Comparison of ENCODE assay signal across 8 cellular contexts in genomic region chr1:198465201-198466144, GRCh38.
DNase-seq lines count a peak whose midpoint lies in the region; ATAC-seq, FAIRE-seq and TF ChIP-seq lines count a peak whose summit lies in the region.

No MANE protein-coding gene starts in this region.

- H3K27me3 ChIP-seq in bronchial epithelial cell (ENCODE audit: control insufficient read depth, insufficient read depth, low read length) (no peaks in the 10 kb centered on the region), transverse colon (no peaks in the 10 kb centered on the region)

- peak; percentile 72 for ATAC-seq in HG03565 (IDR thresholded peaks at IDR 0.05; ENCODE audit: unreplicated experiment)

- peak; percentile 55 for DNase-seq in ACHN
- DNase-seq in NCI-H82 (lab: John Stamatoyannopoulos, UW): peak; percentile 77
- peak; percentile 78 for DNase-seq in bronchial epithelial cell (ENCODE audit: low read depth)
- peak; percentile 53 for DNase-seq in kidney tubule cell (ENCODE audit: low spot score)
- no peak for DNase-seq in transverse colon
- no peak for DNase-seq in NK-92 (lab: John Stamatoyannopoulos, UW; ENCODE audit: unreplicated experiment)

- FAIRE-seq in bronchial epithelial cell (lab: Jason Lieb, UNC): no peak

- peaks cover 0 to 6% (median 0%) of the 10 kb centered on the region in 4 donors for H3K4me1 ChIP-seq in transverse colon

- TF ChIP-seq POLR2A in transverse colon (IDR thresholded peaks at IDR 0.05): no peak

- H3K4me3 ChIP-seq in bronchial epithelial cell (ENCODE audit: low read depth, low read length): no peak overlapping the region
- no peak overlapping the region for H3K4me3 ChIP-seq in transverse colon

- no peak overlapping the region for H3K27ac ChIP-seq in transverse colon

- TF ChIP-seq CTCF in GM12874 (IDR thresholded peaks at IDR 0.05; ENCODE audit: insufficient read depth, low read depth, low read length): peak; percentile 47
- TF ChIP-seq CTCF in bronchial epithelial cell (IDR thresholded peaks at IDR 0.05; ENCODE audit: insufficient read depth, low read length, severe bottlenecking): peak; percentile 42
- TF ChIP-seq CTCF in transverse colon (IDR thresholded peaks at IDR 0.05): peak; percentile 49 to 56 (median 52)

- H3K36me3 ChIP-seq in bronchial epithelial cell (ENCODE audit: control insufficient read depth, insufficient read depth, low read length): no peaks in the 10 kb centered on the region
- no peaks in the 10 kb centered on the region for H3K36me3 ChIP-seq in transverse colon

- no peaks in the 10 kb centered on the region for H3K9me3 ChIP-seq in transverse colon

- TF ChIP-seq EP300 in transverse colon (IDR thresholded peaks at IDR 0.05; ENCODE audit: low read depth): no peak

- WGBS in transverse colon (ENCODE audit: low coverage in 1 of 2), 2 donors: 34 to 38% methylated on average over 3 of the region's 3 CpGs

- intact Hi-C loops in transverse colon (cut with DNase I; ENCODE audit: low total_unique reads): no loop called here

- in situ Hi-C loops in ACHN (cut with HindIII; ENCODE audit: low pct_ligation_motif_present, low pct_unique_long_range_greater_than_20kb, low sequenced_read_pairs): no loop called here
- in situ Hi-C loops in transverse colon (cut with MboI; ENCODE audit: low pct_ligation_motif_present in 1 of 4, low pct_unique_long_range_greater_than_20kb in 1 of 4, low sequenced_read_pairs in 3 of 4): loop anchor here (10.0 to 25.0 kb wide), 2 partner anchors 378 to 381 kb away; no protein-coding TSS in a partner anchor

Comparison
In these comparisons a context has a peak if more than half of its experiments do, and no peak if none do; other contexts are left out.
1. DNase-seq: peak in ACHN (single experiment), NCI-H82 (single experiment), bronchial epithelial cell (single experiment) and kidney tubule cell (single experiment); none in transverse colon (single experiment) and NK-92 (single experiment).
2. Peak in every context shown above with its lines, with median percentiles within 50 percentile points of each other: CTCF ChIP-seq.